In the genomic region with DNA sequence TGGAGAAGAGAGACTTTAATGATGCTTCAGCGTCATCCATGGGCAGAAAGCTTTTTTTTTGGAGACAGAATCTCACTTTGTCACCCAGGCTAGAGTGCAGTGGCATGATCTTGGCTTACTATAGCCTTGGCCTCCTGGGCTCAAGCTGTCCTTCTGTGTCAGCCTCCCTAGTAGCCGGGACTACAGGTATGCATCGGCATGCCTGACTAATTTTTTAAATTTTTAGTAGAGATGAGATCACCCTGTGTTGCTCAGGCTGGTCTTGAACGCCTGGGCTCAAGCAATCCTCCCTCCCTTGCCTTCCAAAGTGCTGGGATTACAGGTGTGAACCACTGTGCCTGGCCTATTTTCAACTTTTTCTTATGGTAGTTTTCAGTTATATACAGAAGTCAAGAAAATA, we compare ENCODE assay signal across 27 cellular contexts. TPM values are rescaled to one million over a fixed set of nuclear protein-coding genes. Genes with fewer than 3 reads are reported as not detected.
DNase-seq lines count a peak whose midpoint lies in the region; FAIRE-seq and TF ChIP-seq lines count a peak whose summit lies in the region.
"Had no signal": no experiment of that assay in that cellular context is flagged by ENCODE, and none has a peak within 500 bp of the region (broad histone marks: within the 10 kb centered on the region; RNA-seq: fewer than 3 reads in every experiment).

No MANE protein-coding gene starts in this region.

- TF ChIP-seq EP300 in H1 (IDR thresholded peaks at IDR 0.05; ENCODE audit: borderline replicate concordance in 1 of 2, low read depth in 2 of 2, low read length in 2 of 2), result no peak

- no peak overlapping the region for H4K5ac ChIP-seq in H1 (ENCODE audit: insufficient read length, low read depth, low read length)

- 89% methylated on average over 4 of the region's 4 CpGs; no CpG with 5 or more reads in 1 of the 2 experiments for WGBS in H1 (ENCODE audit: extremely low coverage in 1 of 2, insufficient coverage in 1 of 2, insufficient read length in 1 of 2, insufficient replicate concordance in 2 of 2, low coverage in 1 of 2, low lambda C conversion rate in 2 of 2, missing lambda C conversion rate in 1 of 2), 2 experiments
- WGBS in trophoblast cell (ENCODE audit: extremely low coverage, insufficient coverage, insufficient read length), result no CpG with 5 or more reads among the region's 4 CpGs

- H3K14ac ChIP-seq in H1 (ENCODE audit: insufficient read length), result no peak overlapping the region
- H3K14ac ChIP-seq in trophoblast cell (ENCODE audit: low read length), result no peak overlapping the region

- CTCF ChIA-PET in H1 (lab: Charles Lee; ENCODE audit: partially characterized antibody), result interaction anchor here (0.6 kb wide), 1 partner anchor 432 kb away, joined by 3 read pairs; no protein-coding TSS in a partner anchor

- H3K23me2 ChIP-seq in H1 (ENCODE audit: low read depth, low read length), result no peaks in the 10 kb centered on the region

- H2BK12ac ChIP-seq in H1 (ENCODE audit: low read depth, low read length), result no peak overlapping the region
- H2BK12ac ChIP-seq in trophoblast cell (ENCODE audit: low read length), result no peak overlapping the region

- no peak overlapping the region for H3K9ac ChIP-seq in BLaER1
- no peak overlapping the region for H3K9ac ChIP-seq in H1 (replicated peaks in 1 of 4; ENCODE audit: extremely low read depth in 1 of 4, low read depth in 3 of 4, low read length in 3 of 4)
- H3K9ac ChIP-seq in trophoblast cell (ENCODE audit: low read length), result no peak overlapping the region

- no peak overlapping the region for H4K12ac ChIP-seq in trophoblast cell (ENCODE audit: low read depth, low read length)

- H3K79me2 ChIP-seq in H1 (ENCODE audit: control insufficient read depth in 1 of 2, insufficient read depth in 2 of 2, low read length in 2 of 2) (peaks cover 40 to 99% of the 10 kb centered on the region in 2 experiments), trophoblast cell (ENCODE audit: control insufficient read depth, insufficient read depth, low read length, poor library complexity) (peaks cover 32% of the 10 kb centered on the region)

- no peak overlapping the region for H3K4me2 ChIP-seq in BLaER1
- no peak overlapping the region for H3K4me2 ChIP-seq in H1 (ENCODE audit: insufficient read depth in 1 of 2, low read depth in 2 of 2, low read length in 2 of 2)
- no peak overlapping the region for H3K4me2 ChIP-seq in trophoblast cell (ENCODE audit: low read length)
- H3K4me2 ChIP-seq: A549 had no signal

- peaks cover 100% of the 10 kb centered on the region for H4K20me1 ChIP-seq in BLaER1
- H4K20me1 ChIP-seq in H1 (replicated peaks in 1 of 2; ENCODE audit: control insufficient read depth in 1 of 2, insufficient read depth in 2 of 2, low read length in 2 of 2), result peaks cover 0 to 1% of the 10 kb centered on the region in 2 experiments

- FAIRE-seq in H1 (lab: Jason Lieb, UNC) (no peak), RCC 7860 (lab: Jason Lieb, UNC) (no peak)
- FAIRE-seq: A549, GM12878, GM12892, GM18507 had no signal

- H2BK5ac ChIP-seq in H1 (ENCODE audit: low read depth, low read length) (peak overlapping the region; percentile 30; the same call in 1 of the 2 replicates), trophoblast cell (ENCODE audit: low read depth, low read length, poor library complexity) (peak overlapping the region; percentile 40)

- TF ChIP-seq CTCF in H1 (IDR thresholded peaks at IDR 0.05; ENCODE audit: control extremely low read depth in 1 of 3, insufficient read depth in 1 of 3, low read depth in 1 of 3, low read length in 3 of 3) (no peak), glutamatergic neuron (IDR thresholded peaks at IDR 0.05; ENCODE audit: partially characterized antibody, unreplicated experiment) (no peak), vagina (IDR thresholded peaks at IDR 0.05) (no peak)

- intact Hi-C loops in vagina (cut with DNase I), result no loop called here

- peaks cover 2% of the 10 kb centered on the region for H3K9me3 Mint-ChIP-seq in glutamatergic neuron (ENCODE audit: unreplicated experiment)

- H3K18ac ChIP-seq in H1 (ENCODE audit: extremely low read depth, low read length), result no peak overlapping the region
- no peak overlapping the region for H3K18ac ChIP-seq in trophoblast cell (ENCODE audit: low read length)

- no peaks in the 10 kb centered on the region; the same call in 1 of the 2 replicates for H3K79me1 ChIP-seq in H1 (ENCODE audit: low read depth, low read length)
- H3K79me1 ChIP-seq in trophoblast cell (ENCODE audit: low read length), result no peaks in the 10 kb centered on the region

- H3K4ac ChIP-seq in H1 (replicated peaks; ENCODE audit: insufficient read length, low read depth, low read length) (no peak overlapping the region), trophoblast cell (ENCODE audit: low read depth, low read length) (peak overlapping the region; percentile 96)

- no peaks in the 10 kb centered on the region for H3K36me3 Mint-ChIP-seq in glutamatergic neuron (ENCODE audit: unreplicated experiment)

- H4K91ac ChIP-seq in H1 (replicated peaks; ENCODE audit: insufficient read length, low read length) (no peak overlapping the region), trophoblast cell (ENCODE audit: low read depth, low read length) (no peak overlapping the region)

- H3K4me1 Mint-ChIP-seq in glutamatergic neuron (ENCODE audit: low read depth, unreplicated experiment), result no peaks in the 10 kb centered on the region
- H3K4me1 Mint-ChIP-seq: CD14-positive monocyte had no signal

- H3K9me3 ChIP-seq in BLaER1 (peaks cover 98% of the 10 kb centered on the region), H1 (ENCODE audit: insufficient read depth in 2 of 2, low read depth in 1 of 2, low read length in 1 of 2) (peaks cover 12 to 16% of the 10 kb centered on the region in 2 experiments), trophoblast cell (ENCODE audit: insufficient read depth, low read depth, low read length) (peaks cover 6% of the 10 kb centered on the region), vagina (peaks cover 4% of the 10 kb centered on the region)

- H3K4me1 ChIP-seq in BLaER1 (no peaks in the 10 kb centered on the region), H1 (replicated peaks in 1 of 4; ENCODE audit: control insufficient read depth in 3 of 4, insufficient read depth in 4 of 4, low read length in 3 of 4) (no peaks in the 10 kb centered on the region), trophoblast cell (ENCODE audit: control insufficient read depth in 1 of 2, insufficient read depth in 2 of 2, low read length in 2 of 2) (peaks cover 0 to 4% of the 10 kb centered on the region in 2 experiments), vagina (peaks cover 20% of the 10 kb centered on the region)
- H3K4me1 ChIP-seq: A549 had no signal

- H2BK20ac ChIP-seq in H1 (ENCODE audit: low read length), result no peak overlapping the region

- no peaks in the 10 kb centered on the region for H3K27me3 Mint-ChIP-seq in glutamatergic neuron (ENCODE audit: unreplicated experiment)
- H3K27me3 Mint-ChIP-seq: B cell; CD4-positive, alpha-beta memory T cell; CD4-positive, CD25-positive, alpha-beta regulatory T cell; CD8-positive, alpha-beta memory T cell had no signal

- DNase-seq in H1 (ENCODE audit: low read depth in 1 of 2, low spot score in 2 of 2) (no peak), glutamatergic neuron (no peak), trophoblast cell (peak; percentile 54 to 79), RCC 7860 (ENCODE audit: low spot score) (no peak), nucleus accumbens (lab: John Stamatoyannopoulos, UW) (no peak), vagina (ENCODE audit: extremely low spot score in 2 of 2) (no peak)
- DNase-seq: AML-193; C1 segment of cervical spinal cord; CD4-positive, alpha-beta memory T cell; CD4-positive, CD25-positive, alpha-beta regulatory T cell; CD8-positive, alpha-beta memory T cell; COR-L47; DMS 273 treated with DMSO at 0.1 percent for 48 hours; DMS153; DMS53; DMS79; DND-41; EL; GDM1 had no signal

- no peak overlapping the region for H2BK15ac ChIP-seq in H1 (ENCODE audit: low read length)

- no peak overlapping the region for H3K4me3 Mint-ChIP-seq in glutamatergic neuron (ENCODE audit: unreplicated experiment)
- H3K4me3 Mint-ChIP-seq: B cell; CD14-positive monocyte; CD4-positive, alpha-beta memory T cell; CD4-positive, CD25-positive, alpha-beta regulatory T cell; CD8-positive, alpha-beta memory T cell had no signal

- no peaks in the 10 kb centered on the region for H3K27me3 ChIP-seq in BLaER1
- H3K27me3 ChIP-seq in H1 (replicated peaks in 1 of 4; ENCODE audit: control insufficient read depth in 3 of 4, extremely low read depth in 1 of 4, insufficient read depth in 3 of 4, low read length in 3 of 4), result no peaks in the 10 kb centered on the region
- H3K27me3 ChIP-seq in trophoblast cell (ENCODE audit: insufficient read depth, low read length), result no peaks in the 10 kb centered on the region
- no peaks in the 10 kb centered on the region for H3K27me3 ChIP-seq in vagina

- no peak overlapping the region for H3K27ac ChIP-seq in BLaER1
- no peak overlapping the region for H3K27ac ChIP-seq in H1 (ENCODE audit: low read depth, low read length)
- H3K27ac ChIP-seq in trophoblast cell (ENCODE audit: low read depth, low read length), result no peak overlapping the region
- H3K27ac ChIP-seq in vagina, result no peak overlapping the region
- H3K27ac ChIP-seq: 22Rv1, A549 had no signal

- H2AK5ac ChIP-seq in H1 (ENCODE audit: low read depth, low read length), result no peak overlapping the region
- no peak overlapping the region for H2AK5ac ChIP-seq in trophoblast cell (ENCODE audit: low read length)

- no peak overlapping the region for H2BK120ac ChIP-seq in H1 (replicated peaks; ENCODE audit: low read depth, low read length)
- H2BK120ac ChIP-seq in trophoblast cell (ENCODE audit: insufficient read depth, low read length, poor library complexity), result no peak overlapping the region

- H3K27ac Mint-ChIP-seq in glutamatergic neuron (ENCODE audit: unreplicated experiment), result peak overlapping the region; percentile 35
- H3K27ac Mint-ChIP-seq: B cell; CD4-positive, alpha-beta memory T cell; CD8-positive, alpha-beta memory T cell had no signal

- H3K4me3 ChIP-seq in BLaER1 (0 out of 2 replicates have a peak overlapping the region, but pooled peaks have one; percentile 19), H1 (ENCODE audit: extremely low read depth in 1 of 4, insufficient read depth in 2 of 4, low read depth in 3 of 4, low read length in 4 of 4) (no peak overlapping the region), trophoblast cell (ENCODE audit: low read depth, low read length) (no peak overlapping the region), vagina (no peak overlapping the region)
- H3K4me3 ChIP-seq: A549, GM12878 had no signal

- no peak overlapping the region for H3K23ac ChIP-seq in H1 (ENCODE audit: insufficient read length)
- no peak overlapping the region for H3K23ac ChIP-seq in trophoblast cell (ENCODE audit: low read length)

- H2AFZ ChIP-seq in H1 (ENCODE audit: low read length) (no peak overlapping the region), trophoblast cell (ENCODE audit: insufficient read depth, low read length, poor library complexity) (no peak overlapping the region)

- POLR2A ChIA-PET in H1 (lab: Charles Lee; ENCODE audit: partially characterized antibody), result interaction anchor here (1.1 to 3.0 kb wide), 3 partner anchors 12 to 122 kb away, joined by 3 to 12 read pairs (median 3); no protein-coding TSS in a partner anchor

- TF ChIP-seq RAD21 in H1 (IDR thresholded peaks at IDR 0.05 in 1 of 2, conservative IDR thresholded peaks at IDR 0.05 in 1 of 2; ENCODE audit: low read depth in 2 of 2, low read length in 2 of 2), result no peak

- H4K8ac ChIP-seq in H1 (ENCODE audit: extremely low read depth, insufficient read depth, low read length) (no peak overlapping the region), trophoblast cell (ENCODE audit: low read depth, low read length) (no peak overlapping the region)

- TF ChIP-seq POLR2A in H1 (IDR thresholded peaks at IDR 0.05; ENCODE audit: control extremely low read depth in 1 of 2, low read depth in 2 of 2, low read length in 2 of 2) (no peak), vagina (IDR thresholded peaks at IDR 0.05) (no peak)

- H3K56ac ChIP-seq in H1 (replicated peaks; ENCODE audit: insufficient read length, low read depth, low read length), result no peak overlapping the region

- H3K36me3 ChIP-seq in BLaER1, result peaks cover 96% of the 10 kb centered on the region
- H3K36me3 ChIP-seq in H1 (ENCODE audit: control insufficient read depth in 2 of 4, insufficient read depth in 4 of 4, low read length in 3 of 4), result peaks cover 0 to 12% (median 6%) of the 10 kb centered on the region in 4 experiments; a peak in 4 of 8 replicates
- H3K36me3 ChIP-seq in trophoblast cell (ENCODE audit: control insufficient read depth in 1 of 2, insufficient read depth in 2 of 2, low read length in 2 of 2), result peaks cover 6 to 9% of the 10 kb centered on the region in 2 experiments
- H3K36me3 ChIP-seq in vagina, result no peaks in the 10 kb centered on the region

RNA-seq across cellular contexts. Expression of gene SPIN1, which starts 23.2 kb away (rescaled TPM):
- total RNA-seq in H1 (2021; fragmentation: NEBNext Ultra II Directional; extraction: Animal tissue kit (Norgen Biotek cat#: 25700)), result 139 and 143 TPM in 2 replicates
- polyA plus RNA-seq in H1 (2011; rRNA removed), result 38.3 and 69.9 TPM in 2 replicates
- 68.6 TPM for polyA plus RNA-seq in H1 (2011; cell fraction: cytosol; rRNA removed)
- polyA plus RNA-seq in H1 (2011; cell fraction: nucleus; rRNA removed), result 29.1 TPM
- 51.7 to 79.7 TPM (median 59.9 TPM) in 4 replicates for polyA plus RNA-seq in H1 (2012, experiment 1 of 2)
- 7.1 TPM for polyA plus RNA-seq in H1 (2012, experiment 2 of 2)
- polyA plus RNA-seq in H1 (2013, experiment 1 of 2), result 55.2 TPM
- polyA plus RNA-seq in H1 (2013, experiment 2 of 2), result 58.5 TPM
- polyA minus RNA-seq in H1 (2011; rRNA and poly(A)+ RNA removed), result 107 and 126 TPM in 2 replicates
- polyA minus RNA-seq in H1 (2011; cell fraction: cytosol; rRNA and poly(A)+ RNA removed), result 39.2 TPM
- polyA minus RNA-seq in H1 (2011; cell fraction: nucleus; rRNA and poly(A)+ RNA removed), result 41.7 TPM
- total RNA-seq in glutamatergic neuron (ENCODE audit: unreplicated experiment), result 88.2 TPM
- 65.0 and 67.0 TPM in 2 replicates for polyA plus RNA-seq in trophoblast cell (2013)
- 72.9 TPM for total RNA-seq in vagina

Comparison
In these comparisons a context has a peak if more than half of its experiments do, and no peak if none do; other contexts are left out.
1. DNase-seq: peak in trophoblast cell (2 of 2); none in H1 (0 of 2), glutamatergic neuron (single experiment), RCC 7860 (single experiment), nucleus accumbens (0 of 56) and vagina (0 of 2).